Comparison of ENCODE assay signal across 24 cellular contexts in the genomic region with DNA sequence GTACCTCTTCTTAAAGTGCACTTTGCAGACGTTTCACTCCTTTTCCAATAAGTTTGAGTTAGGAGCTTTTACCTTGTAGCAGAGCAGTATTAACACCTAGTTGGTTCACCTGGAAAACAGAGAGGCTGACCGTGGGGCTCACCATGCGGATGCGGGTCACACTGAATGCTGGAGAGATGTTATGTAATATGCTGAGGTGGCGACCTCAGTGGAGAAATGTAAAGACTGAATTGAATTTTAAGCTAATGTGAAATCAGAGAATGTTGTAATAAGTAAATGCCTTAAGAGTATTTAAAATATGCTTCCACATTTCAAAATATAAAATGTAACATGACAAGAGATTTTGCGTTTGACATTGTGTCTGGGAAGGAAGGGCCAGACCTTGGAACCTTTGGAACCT. TPM values are rescaled to one million over a fixed set of nuclear protein-coding genes. Genes with fewer than 3 reads are reported as not detected.
DNase-seq lines count a peak whose midpoint lies in the region; ATAC-seq and TF ChIP-seq lines count a peak whose summit lies in the region.
"Had no signal": no experiment of that assay in that cellular context is flagged by ENCODE, and none has a peak within 500 bp of the region (broad histone marks: within the 10 kb centered on the region; RNA-seq: fewer than 3 reads in every experiment).

No MANE protein-coding gene starts in this region.

- no peak overlapping the region for H3K4me2 ChIP-seq in osteoblast (ENCODE audit: insufficient read depth, low read length)
- H3K4me2 ChIP-seq: PC-9 had no signal

- POLR2A ChIA-PET in Caco-2 (lab: Charles Lee) = no interaction called here
- POLR2A ChIA-PET in WTC11 (lab: Charles Lee) = interaction anchor here (0.6 kb wide), 1 partner anchor 16 kb away, joined by 4 read pairs; no protein-coding TSS in a partner anchor
- POLR2A ChIA-PET in naive thymus-derived CD8-positive, alpha-beta T cell (lab: Charles Lee) = no interaction called here

- no peak for ATAC-seq in activated T-cell treated with anti-CD3 and anti-CD28 coated beads, Interleukin-2, amount 50 U/mL, for 72 hours (replicated peaks in 1 of 2)
- ATAC-seq in activated T-cell treated with anti-CD3 and anti-CD28 coated beads, Interleukin-2, amount 50 U/mL, for 4 hours = no peak
- peak; percentile 21; the same call in 1 of the 2 replicates for ATAC-seq in WTC11
- ATAC-seq in naive thymus-derived CD8-positive, alpha-beta T cell = no peak

- no peaks in the 10 kb centered on the region for H3K27me3 Mint-ChIP-seq in activated T-cell treated with anti-CD3 and anti-CD28 coated beads, Interleukin-2, amount 50 U/mL, for 72 hours (ENCODE audit: low read depth)
- no peaks in the 10 kb centered on the region for H3K27me3 Mint-ChIP-seq in activated T-cell treated with anti-CD3 and anti-CD28 coated beads, Interleukin-2, amount 50 U/mL, for 4 hours (ENCODE audit: low read depth)
- H3K27me3 Mint-ChIP-seq in Caco-2 (ENCODE audit: insufficient read depth, unreplicated experiment) (no peaks in the 10 kb centered on the region), WTC11 (ENCODE audit: low read depth) (no peaks in the 10 kb centered on the region)
- H3K27me3 Mint-ChIP-seq in naive thymus-derived CD8-positive, alpha-beta T cell = no peaks in the 10 kb centered on the region

- H3K27me3 ChIP-seq in Caco-2 (replicated peaks; ENCODE audit: control insufficient read depth, insufficient read depth, low read length) = no peaks in the 10 kb centered on the region
- no peaks in the 10 kb centered on the region for H3K27me3 ChIP-seq in neutrophil
- H3K27me3 ChIP-seq in osteoblast (ENCODE audit: insufficient read depth, low read length) = no peaks in the 10 kb centered on the region
- H3K27me3 ChIP-seq: SJSA1 had no signal

- peak overlapping the region; percentile 42 for H3K27ac Mint-ChIP-seq in activated T-cell treated with anti-CD3 and anti-CD28 coated beads, Interleukin-2, amount 50 U/mL, for 72 hours
- H3K27ac Mint-ChIP-seq in Caco-2 (ENCODE audit: unreplicated experiment) = no peak overlapping the region
- H3K27ac Mint-ChIP-seq in WTC11 = peak overlapping the region; percentile 86
- H3K27ac Mint-ChIP-seq in naive thymus-derived CD8-positive, alpha-beta T cell = peak overlapping the region in 3 of 10 donors; percentile 19 to 49 (median 36)
- H3K27ac Mint-ChIP-seq: HFFc6 had no signal

- peaks cover 35% of the 10 kb centered on the region for H4K20me1 ChIP-seq in osteoblast (ENCODE audit: insufficient read depth, low read length)

- H3K36me3 ChIP-seq in Caco-2 (ENCODE audit: control insufficient read depth, insufficient read depth, low read length) (peaks cover 6% of the 10 kb centered on the region), neutrophil (peaks cover 90% of the 10 kb centered on the region), osteoblast (ENCODE audit: insufficient read depth, low read length) (peaks cover 67% of the 10 kb centered on the region)

- no peaks in the 10 kb centered on the region for H3K9me3 ChIP-seq in Caco-2
- H3K9me3 ChIP-seq in neutrophil = no peaks in the 10 kb centered on the region
- no peaks in the 10 kb centered on the region for H3K9me3 ChIP-seq in osteoblast (ENCODE audit: low read depth, low read length)
- H3K9me3 ChIP-seq: SJSA1 had no signal

- H3K4me1 Mint-ChIP-seq in activated T-cell treated with anti-CD3 and anti-CD28 coated beads, Interleukin-2, amount 50 U/mL, for 72 hours (ENCODE audit: low read depth) = peaks cover 4% of the 10 kb centered on the region
- H3K4me1 Mint-ChIP-seq in activated T-cell treated with anti-CD3 and anti-CD28 coated beads, Interleukin-2, amount 50 U/mL, for 4 hours (ENCODE audit: low read depth) = peaks cover 14% of the 10 kb centered on the region
- H3K4me1 Mint-ChIP-seq in Caco-2 (ENCODE audit: low read depth, unreplicated experiment) (no peaks in the 10 kb centered on the region), WTC11 (peaks cover 25% of the 10 kb centered on the region)
- H3K4me1 Mint-ChIP-seq in naive thymus-derived CD8-positive, alpha-beta T cell = peaks cover 15 to 37% (median 20%) of the 10 kb centered on the region in 4 donors

- peaks cover 46% of the 10 kb centered on the region for H3K79me2 ChIP-seq in osteoblast (ENCODE audit: insufficient read depth, low read length)

- no peak for DNase-seq in activated T-cell treated with anti-CD3 and anti-CD28 coated beads, Interleukin-2, amount 50 U/mL, for 72 hours
- no peak for DNase-seq in activated T-cell treated with anti-CD3 and anti-CD28 coated beads, Interleukin-2, amount 50 U/mL, for 4 hours
- peak in 1 of 2 experiments; percentile 26 for DNase-seq in Caco-2
- DNase-seq in WTC11 (ENCODE audit: low spot score) = no peak
- no peak for DNase-seq in stimulated activated CD4-positive, alpha-beta T cell treated with anti-CD3 and anti-CD28 coated beads, Interleukin-2, amount 100 ng/mL, for 48 hours
- no peak for DNase-seq in naive thymus-derived CD8-positive, alpha-beta T cell
- no peak for DNase-seq in osteoblast (ENCODE audit: insufficient read length, low spot score, missing footprints)
- DNase-seq: DMS79 treated with DMSO at 0.1 percent for 48 hours; GF-D8; HFFc6; KBM-7; NCI-H2029 treated with DMSO at 0.1 percent for 48 hours; NCI-H446 treated with DMSO at 0.1 percent for 48 hours; NCI-H526; NCI-H82; NK-92 treated with Interleukin-12 subunit alpha and Interleukin-12 subunit beta, amount 100 ng/mL, for 24 hours; PC-9; Right ventricle myocardium superior; RPMI8226 had no signal

- TF ChIP-seq CTCF in Caco-2 (IDR thresholded peaks at IDR 0.05; ENCODE audit: insufficient read depth in 1 of 2, low read depth in 1 of 2, low read length in 1 of 2, severe bottlenecking in 1 of 2, unreplicated experiment in 1 of 2) (no peak), WTC11 (IDR thresholded peaks at IDR 0.05) (no peak), neutrophil (IDR thresholded peaks at IDR 0.05) (no peak), osteoblast (IDR thresholded peaks at IDR 0.05; ENCODE audit: extremely low read depth, low read depth, low read length) (no peak)

- TSS peak; percentile 33 for BruUV-seq in Caco-2 (replicated peaks; lab: Mats Ljungman, UMichigan)

- H3K36me3 Mint-ChIP-seq in activated T-cell treated with anti-CD3 and anti-CD28 coated beads, Interleukin-2, amount 50 U/mL, for 72 hours (ENCODE audit: insufficient read depth in 2 of 2) = peaks cover 6 to 36% of the 10 kb centered on the region in 2 donors
- H3K36me3 Mint-ChIP-seq in activated T-cell treated with anti-CD3 and anti-CD28 coated beads, Interleukin-2, amount 50 U/mL, for 4 hours (ENCODE audit: insufficient read depth) = peaks cover 48% of the 10 kb centered on the region
- H3K36me3 Mint-ChIP-seq in Caco-2 (ENCODE audit: insufficient read depth, unreplicated experiment) (peaks cover 97% of the 10 kb centered on the region), WTC11 (peaks cover 53% of the 10 kb centered on the region)
- peaks cover 4 to 94% (median 26%) of the 10 kb centered on the region in 3 donors for H3K36me3 Mint-ChIP-seq in naive thymus-derived CD8-positive, alpha-beta T cell

- H3K27ac ChIP-seq in neutrophil (peak overlapping the region; percentile 3), osteoblast (ENCODE audit: low read depth, low read length) (no peak overlapping the region)
- H3K27ac ChIP-seq: PC-9, SJSA1 had no signal

- H3K4me3 ChIP-seq in Caco-2 (ENCODE audit: low read depth, low read length) (no peak overlapping the region), neutrophil (ENCODE audit: low read depth in 1 of 2, low read length in 1 of 2) (no peak overlapping the region), osteoblast (ENCODE audit: insufficient read depth, low read length) (no peak overlapping the region)
- H3K4me3 ChIP-seq: PC-9, SJSA1 had no signal

- no peak overlapping the region for H2AFZ ChIP-seq in osteoblast (ENCODE audit: low read length)
- H2AFZ ChIP-seq: PC-9 had no signal

- CTCF ChIA-PET in Caco-2 (lab: Charles Lee) = no interaction called here
- CTCF ChIA-PET in WTC11 (lab: Charles Lee) = no interaction called here

- H3K4me1 ChIP-seq in Caco-2 (no peaks in the 10 kb centered on the region), neutrophil (ENCODE audit: control insufficient read depth in 1 of 2, insufficient read depth in 1 of 2, low read depth in 1 of 2, low read length in 1 of 2) (no peaks in the 10 kb centered on the region), osteoblast (ENCODE audit: insufficient read depth, low read length) (no peaks in the 10 kb centered on the region)
- H3K4me1 ChIP-seq: SJSA1 had no signal

- intact Hi-C loops in Caco-2 (cut with micrococcal nuclease; ENCODE audit: unreplicated experiment) = no loop called here

- H3K9me3 Mint-ChIP-seq in activated T-cell treated with anti-CD3 and anti-CD28 coated beads, Interleukin-2, amount 50 U/mL, for 72 hours = no peaks in the 10 kb centered on the region
- no peaks in the 10 kb centered on the region for H3K9me3 Mint-ChIP-seq in activated T-cell treated with anti-CD3 and anti-CD28 coated beads, Interleukin-2, amount 50 U/mL, for 4 hours
- H3K9me3 Mint-ChIP-seq in Caco-2 (ENCODE audit: unreplicated experiment) = no peaks in the 10 kb centered on the region
- H3K9me3 Mint-ChIP-seq in WTC11 = no peaks in the 10 kb centered on the region
- H3K9me3 Mint-ChIP-seq in naive thymus-derived CD8-positive, alpha-beta T cell = no peaks in the 10 kb centered on the region
- H3K9me3 Mint-ChIP-seq: HFFc6 had no signal

- no peak overlapping the region for H3K4me3 Mint-ChIP-seq in activated T-cell treated with anti-CD3 and anti-CD28 coated beads, Interleukin-2, amount 50 U/mL, for 72 hours
- H3K4me3 Mint-ChIP-seq in activated T-cell treated with anti-CD3 and anti-CD28 coated beads, Interleukin-2, amount 50 U/mL, for 4 hours = no peak overlapping the region
- no peak overlapping the region for H3K4me3 Mint-ChIP-seq in Caco-2 (ENCODE audit: unreplicated experiment)
- no peak overlapping the region for H3K4me3 Mint-ChIP-seq in WTC11
- no peak overlapping the region for H3K4me3 Mint-ChIP-seq in naive thymus-derived CD8-positive, alpha-beta T cell
- H3K4me3 Mint-ChIP-seq: HFFc6 had no signal

TF ChIP-seq in WTC11, 78 proteins besides CTCF, POLR2A, EP300 and RAD21 (continues in another document):
- TF ChIP-seq ZNF317 (CRISPR knock-in tag; IDR thresholded peaks at IDR 0.05; ENCODE audit: borderline replicate concordance, low read depth) = no peak

RNA-seq across cellular contexts. Expression of a gene that starts 9.9 kb away (rescaled TPM):
- total RNA-seq in activated T-cell treated with anti-CD3 and anti-CD28 coated beads, Interleukin-2, amount 50 U/mL, for 72 hours = 1 to 10 TPM; 1.7 to 2.7 TPM
- total RNA-seq in activated T-cell treated with anti-CD3 and anti-CD28 coated beads, Interleukin-2, amount 50 U/mL, for 4 hours = under 1 TPM; 0.25 to 0.40 (median 0.38) TPM
- total RNA-seq in Caco-2 (2022) = 1.8 and 2.0 TPM in 2 replicates
- total RNA-seq in WTC11 (2021) = 0.17 to 0.55 TPM (median 0.32 TPM) in 3 replicates
- 1 to 10 TPM; 2.2 to 2.9 TPM for total RNA-seq in naive thymus-derived CD8-positive, alpha-beta T cell
- polyA plus RNA-seq in naive thymus-derived CD8-positive, alpha-beta T cell = not detected
- 1.4 TPM in 1 of 2 replicates, not detected in the other for total RNA-seq in osteoblast
- total RNA-seq: A172, HFFc6, MCF 10A, PC-9, Right ventricle myocardium superior had no signal
- polyA plus RNA-seq: BJ had no signal

RNA-seq across cellular contexts. Expression of a gene that starts 29.1 kb away (rescaled TPM):
- total RNA-seq in activated T-cell treated with anti-CD3 and anti-CD28 coated beads, Interleukin-2, amount 50 U/mL, for 72 hours = 100 to 1,000 TPM in 1 of 2 donors, 10 to 100 TPM in 1; 94.6 to 100 TPM
- 100 to 1,000 TPM; 162 to 177 (median 169) TPM for total RNA-seq in activated T-cell treated with anti-CD3 and anti-CD28 coated beads, Interleukin-2, amount 50 U/mL, for 4 hours
- total RNA-seq in Caco-2 (2022) (321 and 336 TPM in 2 replicates), WTC11 (2021) (154 to 159 TPM (median 155 TPM) in 3 replicates), osteoblast (74.8 and 80.3 TPM in 2 replicates)
- total RNA-seq in naive thymus-derived CD8-positive, alpha-beta T cell = 10 to 100 TPM; 81.3 to 86.3 TPM
- polyA plus RNA-seq in naive thymus-derived CD8-positive, alpha-beta T cell = 100 to 1,000 TPM; 100 to 112 (median 108) TPM
